ENCODE assay signal across 15 cellular contexts in the genomic region with DNA sequence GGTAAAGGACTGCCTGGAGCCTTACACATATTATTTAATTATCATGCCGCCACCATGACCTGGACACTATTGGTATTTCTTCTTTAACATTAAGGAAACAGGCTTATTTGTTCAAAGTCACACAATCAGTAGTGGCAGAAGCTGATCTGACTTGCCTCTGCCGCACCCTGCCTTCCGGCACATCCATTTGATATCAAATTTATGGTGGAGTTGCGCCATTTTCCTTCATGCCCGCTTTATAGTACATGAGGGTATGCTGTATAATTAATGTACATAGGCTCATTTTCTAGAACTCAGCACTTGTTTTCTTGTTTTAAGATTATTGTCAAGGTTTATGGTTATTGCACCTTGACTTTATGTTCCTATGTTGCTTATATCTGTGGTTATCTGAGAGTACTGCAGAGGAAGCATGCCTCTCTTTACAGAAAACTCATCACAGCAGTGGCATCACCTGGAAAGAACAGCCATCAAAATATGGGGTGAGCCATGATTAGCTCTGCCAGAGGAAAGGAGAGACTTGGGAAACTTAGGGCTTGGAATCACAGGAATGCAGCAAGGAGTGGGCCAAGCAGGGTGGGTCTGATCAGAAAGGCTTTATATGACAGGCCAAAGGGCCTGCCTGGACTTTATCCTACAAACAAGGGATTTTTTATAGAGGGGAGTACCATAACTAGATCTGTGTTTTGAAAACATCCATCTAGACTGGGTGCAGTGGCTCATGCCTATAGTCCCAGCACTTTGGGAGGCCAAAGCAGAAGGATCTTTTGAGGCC.
DNase-seq lines count a peak whose midpoint lies in the region; ATAC-seq and TF ChIP-seq lines count a peak whose summit lies in the region.
"Had no signal": no experiment of that assay in that cellular context is flagged by ENCODE, and none has a peak within 500 bp of the region (broad histone marks: within the 10 kb centered on the region; RNA-seq: fewer than 3 reads in every experiment).

No MANE protein-coding gene starts in this region.

- no peak overlapping the region for H3K4me3 Mint-ChIP-seq in type B pancreatic cell
- H3K4me3 Mint-ChIP-seq: B cell; CD4-positive, alpha-beta T cell; HFFc6 had no signal

- DNase-seq in LoVo (ENCODE audit: low spot score): peak; percentile 61
- peak; percentile 13 for DNase-seq in ecto neural progenitor cell (ENCODE audit: low spot score)
- DNase-seq in mucosa of descending colon: peak in 2 of 3 donors; percentile 37 to 61
- DNase-seq in type B pancreatic cell (ENCODE audit: extremely low spot score, unreplicated experiment): no peak
- no peak for DNase-seq in NCI-H146 (lab: John Stamatoyannopoulos, UW)
- no peak for DNase-seq in mesenteric fat pad (ENCODE audit: low spot score)
- DNase-seq in tibial artery: no peak
- no peak for DNase-seq in mesenchymal stem cell
- DNase-seq: C1 segment of cervical spinal cord; CD4-positive, alpha-beta T cell; DND-41; GDM1; HCEC 1CT; HFFc6 had no signal

- no peaks in the 10 kb centered on the region for H3K36me3 Mint-ChIP-seq in type B pancreatic cell

- H3K4me1 ChIP-seq in mucosa of descending colon (ENCODE audit: low read depth) (no peaks in the 10 kb centered on the region), tibial artery (no peaks in the 10 kb centered on the region), mesenchymal stem cell (ENCODE audit: control insufficient read depth, insufficient read depth, low read depth, low read length) (no peaks in the 10 kb centered on the region)

- no peaks in the 10 kb centered on the region for H3K9me3 Mint-ChIP-seq in type B pancreatic cell
- H3K9me3 Mint-ChIP-seq: CD4-positive, alpha-beta T cell; HFFc6 had no signal

- no peaks in the 10 kb centered on the region for H3K36me3 ChIP-seq in mucosa of descending colon (ENCODE audit: low read depth)
- H3K36me3 ChIP-seq in tibial artery: no peaks in the 10 kb centered on the region
- no peaks in the 10 kb centered on the region for H3K36me3 ChIP-seq in mesenchymal stem cell (ENCODE audit: control insufficient read depth in 1 of 2, insufficient read depth in 2 of 2, low read depth in 1 of 2, low read length in 2 of 2)

- H3K14ac ChIP-seq in mesenchymal stem cell (ENCODE audit: low read length in 2 of 2): no peak overlapping the region

- H3K79me1 ChIP-seq in mesenchymal stem cell (replicated peaks; ENCODE audit: low read length, poor library complexity, severe bottlenecking): no peaks in the 10 kb centered on the region

- H3K4me3 ChIP-seq in mucosa of descending colon (no peak overlapping the region), tibial artery (no peak overlapping the region), mesenchymal stem cell (ENCODE audit: insufficient read depth in 1 of 2, low read depth in 1 of 2, low read length in 2 of 2) (no peak overlapping the region)

- no peak overlapping the region for H4K8ac ChIP-seq in mesenchymal stem cell (ENCODE audit: low read length)

- TF ChIP-seq CTCF in mucosa of descending colon (IDR thresholded peaks at IDR 0.05) (no peak), type B pancreatic cell (conservative IDR thresholded peaks at IDR 0.05) (no peak), tibial artery (IDR thresholded peaks at IDR 0.05) (no peak)

- 95% methylated on average over 5 of the region's 5 CpGs for WGBS in mesenchymal stem cell

- H2AK5ac ChIP-seq in mesenchymal stem cell (ENCODE audit: low read length, severe bottlenecking): no peak overlapping the region

- peak; percentile 67 for ATAC-seq in mucosa of descending colon

- no peak overlapping the region for H2AFZ ChIP-seq in mesenchymal stem cell (ENCODE audit: low read depth, low read length)

- no peak overlapping the region for H3K27ac ChIP-seq in tibial artery
- H3K27ac ChIP-seq in mesenchymal stem cell (ENCODE audit: low read length, poor library complexity, severe bottlenecking): no peak overlapping the region

- H3K9me3 ChIP-seq in mucosa of descending colon (no peaks in the 10 kb centered on the region), tibial artery (no peaks in the 10 kb centered on the region), mesenchymal stem cell (ENCODE audit: control insufficient read depth, low read length) (no peaks in the 10 kb centered on the region)

- intact Hi-C loops in mucosa of descending colon (cut with DNase I, micrococcal nuclease) (no loop called here), tibial artery (cut with DNase I; ENCODE audit: low total_unique reads) (no loop called here)

- no peak overlapping the region for H2BK15ac ChIP-seq in mesenchymal stem cell (ENCODE audit: low read depth, poor library complexity, severe bottlenecking)

- no peak overlapping the region for H3K4me2 ChIP-seq in mesenchymal stem cell (ENCODE audit: low read length, poor library complexity, severe bottlenecking)

- H2BK5ac ChIP-seq in mesenchymal stem cell (ENCODE audit: low read depth, low read length, poor library complexity, severe bottlenecking): no peak overlapping the region

- peaks cover 8% of the 10 kb centered on the region for H3K4me1 Mint-ChIP-seq in type B pancreatic cell (ENCODE audit: unreplicated experiment)
- H3K4me1 Mint-ChIP-seq: B cell had no signal

- peaks cover 0 to 22% of the 10 kb centered on the region in 2 donors for H3K27me3 ChIP-seq in tibial artery
- H3K27me3 ChIP-seq in mesenchymal stem cell (ENCODE audit: control insufficient read depth in 1 of 2, insufficient read depth in 1 of 2, low read length in 2 of 2): peaks cover 0 to 61% of the 10 kb centered on the region in 2 experiments

- H3K27me3 Mint-ChIP-seq in type B pancreatic cell: peaks cover 16% of the 10 kb centered on the region

- no peak overlapping the region for H3K23ac ChIP-seq in mesenchymal stem cell (ENCODE audit: low read length in 2 of 2)

- H3K27ac Mint-ChIP-seq in type B pancreatic cell: peak overlapping the region; percentile 57
- H3K27ac Mint-ChIP-seq: B cell; CD4-positive, alpha-beta T cell; HFFc6 had no signal

- no peak overlapping the region for H3K18ac ChIP-seq in mesenchymal stem cell (ENCODE audit: low read depth in 1 of 2, low read length in 2 of 2)

- H2BK120ac ChIP-seq in mesenchymal stem cell (ENCODE audit: low read depth, low read length): no peak overlapping the region

- no peak overlapping the region for H3K9ac ChIP-seq in mesenchymal stem cell (ENCODE audit: low read length)

- no peak overlapping the region for H2BK12ac ChIP-seq in mesenchymal stem cell (ENCODE audit: low read length in 2 of 2)

- no peak overlapping the region for H3K4ac ChIP-seq in mesenchymal stem cell (ENCODE audit: low read depth in 1 of 2, low read length in 2 of 2)

- H4K91ac ChIP-seq in mesenchymal stem cell (ENCODE audit: low read length): no peak overlapping the region

Comparison
In these comparisons a context has a peak if more than half of its experiments do, and no peak if none do; other contexts are left out.
1. DNase-seq: peak in LoVo (single experiment), ecto neural progenitor cell (single experiment) and mucosa of descending colon (2 of 3); none in type B pancreatic cell (single experiment), NCI-H146 (single experiment), mesenteric fat pad (single experiment), tibial artery (0 of 2) and mesenchymal stem cell (single experiment).